ENCODE assay signal across 11 cellular contexts in the genomic region with DNA sequence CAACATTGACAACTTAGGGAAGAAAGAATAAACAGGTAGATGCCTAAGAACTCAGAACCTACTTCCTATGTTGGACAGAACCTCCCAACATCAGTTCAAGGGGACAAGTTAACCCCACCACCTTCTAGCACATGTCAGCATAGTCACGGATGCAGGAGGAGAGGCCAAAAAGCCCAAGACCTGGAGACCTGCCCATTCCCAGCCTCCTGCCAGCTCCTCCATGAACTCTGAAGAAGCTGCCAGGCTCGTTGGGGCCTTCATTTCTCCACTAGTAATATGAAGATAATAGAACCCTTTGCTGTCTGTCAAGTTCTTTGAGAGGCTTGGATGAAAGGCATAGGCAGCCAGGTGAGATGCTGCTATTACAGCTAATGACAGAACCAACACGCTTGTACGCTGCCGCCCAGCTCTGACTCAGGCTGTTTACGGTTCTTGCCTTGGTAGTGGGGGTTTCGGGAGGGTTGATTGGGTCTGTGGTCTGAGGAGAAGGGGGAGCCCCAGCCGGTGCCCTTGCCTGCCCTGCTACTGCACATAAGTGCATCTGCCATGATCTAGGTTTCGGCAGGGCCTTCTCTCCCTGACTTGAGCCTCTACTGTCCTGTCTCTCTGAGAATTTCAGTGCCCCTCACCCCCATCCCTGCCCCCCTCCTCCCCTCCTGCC.
DNase-seq lines count a peak whose midpoint lies in the region; ATAC-seq lines count a peak whose summit lies in the region.
"Had no signal": no experiment of that assay in that cellular context is flagged by ENCODE, and none has a peak within 500 bp of the region (broad histone marks: within the 10 kb centered on the region; RNA-seq: fewer than 3 reads in every experiment).

No MANE protein-coding gene starts in this region.

- no peaks in the 10 kb centered on the region for H3K27me3 Mint-ChIP-seq in activated naive CD8-positive, alpha-beta T cell treated with anti-CD3 and anti-CD28 coated beads for 36 hours

- peak; percentile 16 for DNase-seq in activated naive CD8-positive, alpha-beta T cell treated with anti-CD3 and anti-CD28 coated beads for 36 hours
- no peak for DNase-seq in NCI-H1694 (lab: John Stamatoyannopoulos, UW)
- no peak for DNase-seq in cortex of kidney (lab: John Stamatoyannopoulos, UW)
- DNase-seq in NCI-H2029 (lab: John Stamatoyannopoulos, UW) = no peak
- no peak for DNase-seq in NCI-H526 (lab: John Stamatoyannopoulos, UW)
- DNase-seq: NCI-H2081 treated with DMSO at 0.1 percent for 48 hours; spleen; stimulated activated naive CD4-positive, alpha-beta T cell treated with Interleukin-2 at 50 U/mL for 16 hours had no signal

- peak; percentile 66 for ATAC-seq in GM18499 (IDR thresholded peaks at IDR 0.05; ENCODE audit: insufficient read depth, unreplicated experiment)
- peak; percentile 73 for ATAC-seq in GM19455 (IDR thresholded peaks at IDR 0.05; ENCODE audit: unreplicated experiment)
- peak; percentile 70 for ATAC-seq in HG02973 (IDR thresholded peaks at IDR 0.05; ENCODE audit: unreplicated experiment)

- no peaks in the 10 kb centered on the region for H3K9me3 Mint-ChIP-seq in activated naive CD8-positive, alpha-beta T cell treated with anti-CD3 and anti-CD28 coated beads for 36 hours

- H3K36me3 Mint-ChIP-seq in activated naive CD8-positive, alpha-beta T cell treated with anti-CD3 and anti-CD28 coated beads for 36 hours = no peaks in the 10 kb centered on the region

- H3K4me3 Mint-ChIP-seq in activated naive CD8-positive, alpha-beta T cell treated with anti-CD3 and anti-CD28 coated beads for 36 hours = no peak overlapping the region

- H3K27ac Mint-ChIP-seq in activated naive CD8-positive, alpha-beta T cell treated with anti-CD3 and anti-CD28 coated beads for 36 hours = no peak overlapping the region

- H3K4me1 Mint-ChIP-seq in activated naive CD8-positive, alpha-beta T cell treated with anti-CD3 and anti-CD28 coated beads for 36 hours = no peaks in the 10 kb centered on the region
